ENCODE assay signal across 1 cellular context in genomic region chr1:53498555-53499142, GRCh38.
TF ChIP-seq lines count a peak whose summit lies in the region.

No MANE protein-coding gene starts in this region.

TF ChIP-seq in IMR-90, 13 proteins besides CTCF, POLR2A, EP300 and RAD21:
- TF ChIP-seq SMC3 (IDR thresholded peaks at IDR 0.05; ENCODE audit: low read depth, low read length), result no peak
- TF ChIP-seq RCOR1 (IDR thresholded peaks at IDR 0.05; ENCODE audit: insufficient replicate concordance, low read length), result no peak
- TF ChIP-seq CHD1 (IDR thresholded peaks at IDR 0.05; ENCODE audit: low read depth, low read length), result no peak
- TF ChIP-seq, protein P1, sequence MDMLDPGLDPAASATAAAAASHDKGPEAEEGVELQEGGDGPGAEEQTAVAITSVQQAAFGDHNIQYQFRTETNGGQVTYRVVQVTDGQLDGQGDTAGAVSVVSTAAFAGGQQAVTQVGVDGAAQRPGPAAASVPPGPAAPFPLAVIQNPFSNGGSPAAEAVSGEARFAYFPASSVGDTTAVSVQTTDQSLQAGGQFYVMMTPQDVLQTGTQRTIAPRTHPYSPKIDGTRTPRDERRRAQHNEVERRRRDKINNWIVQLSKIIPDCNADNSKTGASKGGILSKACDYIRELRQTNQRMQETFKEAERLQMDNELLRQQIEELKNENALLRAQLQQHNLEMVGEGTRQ (IDR thresholded peaks at IDR 0.05; ENCODE audit: low read depth, low read length), result no peak
- TF ChIP-seq BHLHE40 (IDR thresholded peaks at IDR 0.05; ENCODE audit: low read depth, low read length), result no peak
- no peak for TF ChIP-seq FOS (IDR thresholded peaks at IDR 0.05; ENCODE audit: low read depth, low read length)
- TF ChIP-seq MAZ (IDR thresholded peaks at IDR 0.05; ENCODE audit: borderline replicate concordance, low read depth, low read length), result no peak
- TF ChIP-seq MXI1 (IDR thresholded peaks at IDR 0.05; ENCODE audit: borderline replicate concordance, low read depth, low read length), result no peak
- no peak for TF ChIP-seq MAFK (IDR thresholded peaks at IDR 0.05; ENCODE audit: low read depth, low read length)
- no peak for TF ChIP-seq RFX5 (IDR thresholded peaks at IDR 0.05; ENCODE audit: low read depth, low read length)
